41 cellular contexts compared by ENCODE assay signal in the genomic region with DNA sequence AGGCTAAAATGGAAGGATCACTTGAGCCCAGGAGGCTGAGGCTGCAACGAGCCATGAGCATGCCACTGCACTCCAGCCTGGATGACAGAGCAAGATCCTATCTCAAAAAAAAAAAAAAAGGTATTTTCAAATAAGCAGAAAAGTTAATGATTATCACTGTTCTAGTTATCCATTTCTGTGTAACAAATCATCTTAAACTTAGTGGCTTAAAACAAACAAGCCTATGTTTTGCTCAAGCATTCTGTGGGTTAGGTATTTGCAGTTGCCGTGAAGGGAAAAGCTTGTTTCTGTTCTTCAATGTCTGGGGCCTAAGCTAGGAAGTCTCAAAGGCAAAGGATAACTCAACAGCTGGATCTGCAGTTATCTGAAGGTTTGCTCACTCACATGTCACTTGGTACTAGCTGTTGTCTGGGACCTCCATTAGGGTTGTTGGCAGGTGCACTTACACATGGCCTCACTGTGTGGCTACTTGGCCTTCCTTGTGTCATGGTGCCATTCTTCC. TPM values are rescaled to one million over a fixed set of nuclear protein-coding genes. Genes with fewer than 3 reads are reported as not detected.
DNase-seq lines count a peak whose midpoint lies in the region; ATAC-seq, FAIRE-seq and TF ChIP-seq lines count a peak whose summit lies in the region.
"Had no signal": no experiment of that assay in that cellular context is flagged by ENCODE, and none has a peak within 500 bp of the region (broad histone marks: within the 10 kb centered on the region; RNA-seq: fewer than 3 reads in every experiment).

No MANE protein-coding gene starts in this region.

- WGBS in pancreas, 2 donors = 34 to 39% methylated on average over 2 of the region's 2 CpGs
- WGBS in mesendoderm (ENCODE audit: extremely low coverage, insufficient coverage, low lambda C conversion rate) = no CpG with 5 or more reads among the region's 2 CpGs

- peaks cover 0 to 5% (median 0%) of the 10 kb centered on the region in 3 donors for H3K36me3 ChIP-seq in pancreas
- peaks cover 3% of the 10 kb centered on the region for H3K36me3 ChIP-seq in mesendoderm (ENCODE audit: control insufficient read depth, insufficient read depth, low read length)
- peaks cover 5% of the 10 kb centered on the region for H3K36me3 ChIP-seq in CD8-positive, alpha-beta memory T cell (ENCODE audit: insufficient read depth, low read length)

- no peaks in the 10 kb centered on the region for H3K27me3 ChIP-seq in pancreas
- no peaks in the 10 kb centered on the region for H3K27me3 ChIP-seq in mesendoderm (ENCODE audit: insufficient read depth, low read length, poor library complexity)
- H3K27me3 ChIP-seq in CD8-positive, alpha-beta memory T cell (ENCODE audit: insufficient read depth, low read length, poor library complexity, severe bottlenecking) = no peaks in the 10 kb centered on the region
- H3K27me3 ChIP-seq: brain microvascular endothelial cell, dorsolateral prefrontal cortex, gastroesophageal sphincter, Peyer's patch had no signal

- ATAC-seq in GM18909 (IDR thresholded peaks at IDR 0.05; ENCODE audit: poor library complexity, unreplicated experiment) (peak; percentile 50), pancreas (peak; percentile 32 to 79 (median 64))
- ATAC-seq: activated CD4-positive, CD25-positive, alpha-beta regulatory T cell treated with anti-CD3 and anti-CD28 coated beads, Interleukin-2, amount 50 U/mL, for 24 hours; activated CD8-positive, alpha-beta T cell treated with anti-CD3 and anti-CD28 coated beads for 36 hours; activated T-helper 17 cell treated with anti-CD3 and anti-CD28 coated beads, Interleukin-2, amount 50 U/mL, for 72 hours; gastroesophageal sphincter; HCT116; mucosa of descending colon; natural killer cell; stimulated activated naive CD8-positive, alpha-beta T cell treated with anti-CD3 and anti-CD28 coated beads, Interleukin-15, Interleukin-2, amounts not matched to agents 100 U/mL and 50 U/mL, for 24 hours had no signal

- H2AK5ac ChIP-seq in mesendoderm (ENCODE audit: low read length) = no peak overlapping the region

- DNase-seq in kidney glomerular epithelial cell (lab: John Stamatoyannopoulos, UW) = peak; percentile 56
- no peak for DNase-seq in pancreas
- DNase-seq in mesendoderm = no peak
- DNase-seq in CD8-positive, alpha-beta memory T cell = no peak
- DNase-seq in NCI-H1694 treated with DMSO at 0.1 percent for 48 hours (lab: John Stamatoyannopoulos, UW) = no peak
- DNase-seq in HTR-8/SVneo (ENCODE audit: insufficient read length, low spot score) = no peak
- DNase-seq: activated CD8-positive, alpha-beta memory T cell treated with anti-CD3 and anti-CD28 coated beads, Interleukin-2, amount 50 U/mL, for 48 hours; activated CD8-positive, alpha-beta T cell treated with anti-CD3 and anti-CD28 coated beads for 36 hours; activated naive CD4-positive, alpha-beta T cell treated with anti-CD3 and anti-CD28 coated beads, Interleukin-2, amount 50 U/mL, for 16 hours; brain microvascular endothelial cell; C1 segment of cervical spinal cord; COR-L47; dorsolateral prefrontal cortex; IMR-90; mucosa of descending colon; MV-4-11; natural killer cell; NCI-H146; NCI-H2107; NCI-H446; NCI-H774; Peyer's patch; SHP77; small intestine; stimulated activated naive CD8-positive, alpha-beta T cell treated with anti-CD3 and anti-CD28 coated beads, Interleukin-15, Interleukin-2, amounts not matched to agents 100 U/mL and 50 U/mL, for 24 hours; T-helper 2 cell had no signal

- no peaks in the 10 kb centered on the region for H3K9me3 Mint-ChIP-seq in brain
- no peaks in the 10 kb centered on the region for H3K9me3 Mint-ChIP-seq in CD8-positive, alpha-beta memory T cell
- H3K9me3 Mint-ChIP-seq: activated CD8-positive, alpha-beta T cell treated with anti-CD3 and anti-CD28 coated beads for 36 hours; activated T-helper 17 cell treated with anti-CD3 and anti-CD28 coated beads, Interleukin-2, amount 50 U/mL, for 72 hours; natural killer cell had no signal

- no peak overlapping the region for H3K4me2 ChIP-seq in mesendoderm (ENCODE audit: low read length)

- H3K27me3 Mint-ChIP-seq in brain = no peaks in the 10 kb centered on the region
- no peaks in the 10 kb centered on the region for H3K27me3 Mint-ChIP-seq in CD8-positive, alpha-beta memory T cell
- H3K27me3 Mint-ChIP-seq: activated CD8-positive, alpha-beta T cell treated with anti-CD3 and anti-CD28 coated beads for 36 hours; activated T-helper 17 cell treated with anti-CD3 and anti-CD28 coated beads, Interleukin-2, amount 50 U/mL, for 72 hours had no signal

- no peak overlapping the region for H2BK5ac ChIP-seq in mesendoderm (ENCODE audit: low read length)

- H3K4ac ChIP-seq in mesendoderm (ENCODE audit: low read depth, low read length) = no peak overlapping the region

- no peak overlapping the region for H4K5ac ChIP-seq in mesendoderm (ENCODE audit: low read length)

- FAIRE-seq in pancreas (lab: Jason Lieb, UNC) (no peak), HTR-8/SVneo (lab: Jason Lieb, UNC) (no peak)
- FAIRE-seq: endometrium, GM18507, small intestine had no signal

- H3K4me3 ChIP-seq in pancreas (no peak overlapping the region), mesendoderm (ENCODE audit: low read length) (no peak overlapping the region)
- no peak overlapping the region for H3K4me3 ChIP-seq in CD8-positive, alpha-beta memory T cell (ENCODE audit: low read length)
- H3K4me3 ChIP-seq: gastroesophageal sphincter, lung, mucosa of descending colon, Peyer's patch had no signal

- H3K4me1 ChIP-seq in pancreas = peaks cover 0 to 5% (median 0%) of the 10 kb centered on the region in 3 donors
- H3K4me1 ChIP-seq in mesendoderm (ENCODE audit: control insufficient read depth, low read depth, low read length) = no peaks in the 10 kb centered on the region
- H3K4me1 ChIP-seq in CD8-positive, alpha-beta memory T cell (ENCODE audit: insufficient read depth, low read length) = no peaks in the 10 kb centered on the region
- H3K4me1 ChIP-seq: gastroesophageal sphincter, Peyer's patch had no signal

- H3K9me3 ChIP-seq in pancreas = no peaks in the 10 kb centered on the region
- H3K9me3 ChIP-seq in CD8-positive, alpha-beta memory T cell (ENCODE audit: low read length) = no peaks in the 10 kb centered on the region
- H3K9me3 ChIP-seq: gastroesophageal sphincter, mucosa of descending colon, Peyer's patch had no signal

- no peak overlapping the region for H3K23ac ChIP-seq in mesendoderm (ENCODE audit: low read length)

- no peak for TF ChIP-seq CTCF in brain (conservative IDR thresholded peaks at IDR 0.05)
- TF ChIP-seq CTCF in pancreas (IDR thresholded peaks at IDR 0.05) = no peak

- intact Hi-C loops in pancreas (cut with DNase I) = no loop called here

- H4K8ac ChIP-seq in mesendoderm (ENCODE audit: low read depth, low read length) = no peak overlapping the region

- H3K56ac ChIP-seq in mesendoderm (ENCODE audit: low read length) = no peak overlapping the region

- no peaks in the 10 kb centered on the region for H3K79me1 ChIP-seq in mesendoderm (ENCODE audit: low read length)

- peak overlapping the region in 1 of 5 experiments; percentile 31 for H3K4me3 Mint-ChIP-seq in brain
- H3K4me3 Mint-ChIP-seq in CD8-positive, alpha-beta memory T cell = no peak overlapping the region
- H3K4me3 Mint-ChIP-seq: activated CD8-positive, alpha-beta T cell treated with anti-CD3 and anti-CD28 coated beads for 36 hours; activated T-helper 17 cell treated with anti-CD3 and anti-CD28 coated beads, Interleukin-2, amount 50 U/mL, for 72 hours; natural killer cell had no signal

- H2BK15ac ChIP-seq in mesendoderm (replicated peaks; ENCODE audit: low read depth) = no peak overlapping the region

- no peak overlapping the region for H3K9ac ChIP-seq in mesendoderm (ENCODE audit: low read length)

- H3K27ac ChIP-seq in pancreas = peak overlapping the region in 2 of 4 donors; percentile 1 to 19
- H3K27ac ChIP-seq in mesendoderm (ENCODE audit: low read depth, low read length) = no peak overlapping the region
- H3K27ac ChIP-seq in CD8-positive, alpha-beta memory T cell (ENCODE audit: low read depth, low read length) = no peak overlapping the region
- H3K27ac ChIP-seq: brain microvascular endothelial cell, gastroesophageal sphincter, Peyer's patch had no signal

- CTCF ChIA-PET in CD8-positive, alpha-beta memory T cell (lab: Charles Lee) = no interaction called here

- H3K4me1 Mint-ChIP-seq in brain = peaks cover 27% of the 10 kb centered on the region
- peaks cover 0 to 4% (median 2%) of the 10 kb centered on the region in 3 donors for H3K4me1 Mint-ChIP-seq in CD8-positive, alpha-beta memory T cell

- no peak overlapping the region for H3K18ac ChIP-seq in mesendoderm (ENCODE audit: low read length)

- peaks cover 52% of the 10 kb centered on the region for H3K36me3 Mint-ChIP-seq in brain
- peaks cover 5 to 68% (median 18%) of the 10 kb centered on the region in 3 donors for H3K36me3 Mint-ChIP-seq in CD8-positive, alpha-beta memory T cell

- peak overlapping the region in 4 of 5 experiments; percentile 16 to 94 (median 56) for H3K27ac Mint-ChIP-seq in brain
- H3K27ac Mint-ChIP-seq in CD8-positive, alpha-beta memory T cell = peak overlapping the region in 2 of 8 donors; percentile 5 to 57
- H3K27ac Mint-ChIP-seq: activated CD8-positive, alpha-beta T cell treated with anti-CD3 and anti-CD28 coated beads for 36 hours; activated T-helper 17 cell treated with anti-CD3 and anti-CD28 coated beads, Interleukin-2, amount 50 U/mL, for 72 hours; natural killer cell had no signal

- POLR2A ChIA-PET in CD8-positive, alpha-beta memory T cell (lab: Charles Lee) = interaction anchor here (0.7 kb wide), 2 partner anchors 31 to 138 kb away, joined by 4 to 5 read pairs; no protein-coding TSS in a partner anchor

- H3K79me2 ChIP-seq in mesendoderm (ENCODE audit: control insufficient read depth, insufficient read depth, low read length) = no peaks in the 10 kb centered on the region

- H2BK120ac ChIP-seq in mesendoderm (ENCODE audit: low read depth, low read length) = no peak overlapping the region

RNA-seq across cellular contexts. Expression of gene MFF, which starts 14.1 kb away (rescaled TPM):
- polyA plus RNA-seq in brain (ENCODE audit: insufficient read depth, low read depth, low replicate concordance) (77.1 TPM), pancreas (10 to 100 TPM; 46.1 to 71.7 TPM)
- 10 to 100 TPM; 29.8 to 47.9 (median 38.0) TPM for total RNA-seq in pancreas
- 86.7 TPM for polyA plus RNA-seq in mesendoderm (2013, experiment 1 of 2)
- 88.9 TPM for polyA plus RNA-seq in mesendoderm (2013, experiment 2 of 2)
- 10 to 100 TPM; 64.6 to 67.0 TPM for total RNA-seq in CD8-positive, alpha-beta memory T cell
- polyA plus RNA-seq in CD8-positive, alpha-beta memory T cell = 132 TPM

RNA-seq across cellular contexts. Expression of gene TM4SF20, which starts 40.0 kb away (rescaled TPM):
- polyA plus RNA-seq in brain (ENCODE audit: insufficient read depth, low read depth, low replicate concordance) (not detected), pancreas (not detected)
- total RNA-seq in pancreas = not detected
- polyA plus RNA-seq in mesendoderm (2013, experiment 1 of 2) = not detected
- not detected for polyA plus RNA-seq in mesendoderm (2013, experiment 2 of 2)
- total RNA-seq in CD8-positive, alpha-beta memory T cell = not detected
- polyA plus RNA-seq in CD8-positive, alpha-beta memory T cell = not detected
- total RNA-seq: activated CD8-positive, alpha-beta T cell treated with anti-CD3 and anti-CD28 coated beads for 36 hours; activated T-helper 17 cell treated with anti-CD3 and anti-CD28 coated beads, Interleukin-2, amount 50 U/mL, for 72 hours; cerebellum; fibroblast of lung; gastroesophageal sphincter; LHCN-M2; lung; natural killer cell; omental fat pad; temporal lobe; ureter had no signal

RNA-seq across cellular contexts. Expression of gene SCYGR1, which starts 48.6 kb away (rescaled TPM):
- polyA plus RNA-seq in brain (ENCODE audit: insufficient read depth, low read depth, low replicate concordance) (not detected), pancreas (not detected)
- not detected for total RNA-seq in pancreas
- polyA plus RNA-seq in mesendoderm (2013, experiment 1 of 2) = not detected
- polyA plus RNA-seq in mesendoderm (2013, experiment 2 of 2) = not detected
- not detected for total RNA-seq in CD8-positive, alpha-beta memory T cell
- polyA plus RNA-seq in CD8-positive, alpha-beta memory T cell = not detected
- total RNA-seq: activated CD8-positive, alpha-beta T cell treated with anti-CD3 and anti-CD28 coated beads for 36 hours; activated T-helper 17 cell treated with anti-CD3 and anti-CD28 coated beads, Interleukin-2, amount 50 U/mL, for 72 hours; cerebellum; fibroblast of lung; gastroesophageal sphincter; IMR-90; LHCN-M2; lung; mucosa of descending colon; natural killer cell; omental fat pad; Peyer's patch; temporal lobe; ureter had no signal
- polyA plus RNA-seq: fibroblast of lung, IMR-90, lung, small intestine had no signal
